In the genomic region with DNA sequence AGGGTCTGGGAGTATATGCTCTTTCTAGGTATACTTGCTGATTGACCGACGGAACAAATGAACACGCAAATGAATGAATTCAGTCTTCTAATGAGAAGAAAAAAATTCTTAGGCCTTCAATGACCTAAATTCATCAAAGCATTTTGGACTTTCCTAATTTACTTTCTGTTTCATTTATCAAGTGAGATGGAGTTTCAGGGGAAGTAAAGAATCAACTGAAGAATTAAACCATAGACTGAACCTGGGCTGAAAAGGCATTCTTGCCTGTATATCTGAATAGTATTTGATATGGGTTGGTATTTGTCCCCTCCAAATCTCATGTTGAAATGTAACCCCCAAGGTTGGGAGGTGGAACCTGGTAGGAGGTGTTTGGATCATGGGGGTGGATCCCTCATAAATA, we compare ENCODE assay signal across 25 cellular contexts.
A peak's percentile ranks its signal among the peaks of the same experiment; 100 is the strongest.
DNase-seq lines count a peak whose midpoint lies in the region; ATAC-seq, FAIRE-seq and TF ChIP-seq lines count a peak whose summit lies in the region.
"Had no signal": no experiment of that assay in that cellular context is flagged by ENCODE, and none has a peak within 500 bp of the region (broad histone marks: within the 10 kb centered on the region; RNA-seq: fewer than 3 reads in every experiment).

No MANE protein-coding gene starts in this region.

- TF ChIP-seq CTCF in MCF 10A (IDR thresholded peaks at IDR 0.05; ENCODE audit: unreplicated experiment) (no peak), breast epithelium (IDR thresholded peaks at IDR 0.05) (no peak), testis (IDR thresholded peaks at IDR 0.05) (no peak), kidney (IDR thresholded peaks at IDR 0.05; ENCODE audit: borderline replicate concordance, extremely low read depth, insufficient read depth) (no peak)

- no peak for FAIRE-seq in kidney (lab: Jason Lieb, UNC)

- H3K27ac Mint-ChIP-seq in MCF 10A (ENCODE audit: low read depth, unreplicated experiment), result peak overlapping the region; percentile 27
- H3K27ac Mint-ChIP-seq in activated naive CD8-positive, alpha-beta T cell treated with anti-CD3 and anti-CD28 coated beads, Interleukin-2, amount 50 U/mL, for 24 hours, result peak overlapping the region; percentile 38
- H3K27ac Mint-ChIP-seq: activated CD4-positive, alpha-beta memory T cell treated with anti-CD3 and anti-CD28 coated beads, Interleukin-2, amount 10 ng/mL, durations not matched to agents 7 days and 5 days; HFFc6; nephron progenitor cell had no signal

- POLR2A ChIA-PET in MCF 10A (lab: Yijun Ruan, JAX), result no interaction called here

- H3K27me3 ChIP-seq in breast epithelium (no peaks in the 10 kb centered on the region), testis (no peaks in the 10 kb centered on the region)
- H3K27me3 ChIP-seq: heart left ventricle, right lobe of liver, upper lobe of right lung had no signal

- no peaks in the 10 kb centered on the region for H3K4me1 ChIP-seq in breast epithelium
- H3K4me1 ChIP-seq in testis, result peaks cover 5% of the 10 kb centered on the region
- peaks cover 10% of the 10 kb centered on the region in 2 donors for H3K4me1 ChIP-seq in kidney (ENCODE audit: control insufficient read depth in 1 of 2, insufficient read depth in 1 of 2, low read depth in 1 of 2, low read length in 2 of 2)

- no peaks in the 10 kb centered on the region for H3K36me3 Mint-ChIP-seq in MCF 10A (ENCODE audit: insufficient read depth, unreplicated experiment)
- H3K36me3 Mint-ChIP-seq in activated naive CD8-positive, alpha-beta T cell treated with anti-CD3 and anti-CD28 coated beads, Interleukin-2, amount 50 U/mL, for 24 hours (ENCODE audit: low read depth), result no peaks in the 10 kb centered on the region

- intact Hi-C loops in MCF 10A (cut with micrococcal nuclease), result no loop called here
- intact Hi-C loops in breast epithelium (cut with DNase I; ENCODE audit: low total_unique reads), result no loop called here
- intact Hi-C loops in testis (cut with DNase I; ENCODE audit: low total_unique reads), result no loop called here
- intact Hi-C loops in kidney (cut with DNase I), result no loop called here

- no peak overlapping the region for H3K4me3 Mint-ChIP-seq in MCF 10A (ENCODE audit: unreplicated experiment)
- H3K4me3 Mint-ChIP-seq in activated naive CD8-positive, alpha-beta T cell treated with anti-CD3 and anti-CD28 coated beads, Interleukin-2, amount 50 U/mL, for 24 hours, result no peak overlapping the region
- H3K4me3 Mint-ChIP-seq: activated CD4-positive, alpha-beta memory T cell treated with anti-CD3 and anti-CD28 coated beads, Interleukin-2, amount 10 ng/mL, durations not matched to agents 7 days and 5 days; HFFc6; nephron progenitor cell had no signal

- H3K27me3 Mint-ChIP-seq in MCF 10A (ENCODE audit: insufficient read depth, unreplicated experiment), result no peaks in the 10 kb centered on the region
- peaks cover 4% of the 10 kb centered on the region for H3K27me3 Mint-ChIP-seq in activated naive CD8-positive, alpha-beta T cell treated with anti-CD3 and anti-CD28 coated beads, Interleukin-2, amount 50 U/mL, for 24 hours
- H3K27me3 Mint-ChIP-seq: activated CD4-positive, alpha-beta memory T cell treated with anti-CD3 and anti-CD28 coated beads, Interleukin-2, amount 10 ng/mL, durations not matched to agents 7 days and 5 days had no signal

- ATAC-seq in HG02885 (IDR thresholded peaks at IDR 0.05; ENCODE audit: poor library complexity, unreplicated experiment), result peak; percentile 38
- no peak for ATAC-seq in activated naive CD8-positive, alpha-beta T cell treated with anti-CD3 and anti-CD28 coated beads, Interleukin-2, amount 50 U/mL, for 24 hours
- ATAC-seq: heart left ventricle, right lobe of liver, upper lobe of right lung had no signal

- no peaks in the 10 kb centered on the region for H3K4me1 Mint-ChIP-seq in MCF 10A (ENCODE audit: insufficient read depth, unreplicated experiment)
- peaks cover 25% of the 10 kb centered on the region for H3K4me1 Mint-ChIP-seq in activated naive CD8-positive, alpha-beta T cell treated with anti-CD3 and anti-CD28 coated beads, Interleukin-2, amount 50 U/mL, for 24 hours

- H3K4me3 ChIP-seq in breast epithelium (no peak overlapping the region), testis (no peak overlapping the region), kidney (ENCODE audit: low read length in 2 of 2) (no peak overlapping the region)
- H3K4me3 ChIP-seq: GM23248, heart left ventricle, left ventricle myocardium inferior, right lobe of liver, upper lobe of right lung had no signal

- BruUV-seq in MCF 10A (replicated peaks; lab: Mats Ljungman, UMichigan), result no TSS peak

- no peaks in the 10 kb centered on the region for H3K9me3 Mint-ChIP-seq in MCF 10A (ENCODE audit: unreplicated experiment)
- H3K9me3 Mint-ChIP-seq in activated naive CD8-positive, alpha-beta T cell treated with anti-CD3 and anti-CD28 coated beads, Interleukin-2, amount 50 U/mL, for 24 hours, result peaks cover 5% of the 10 kb centered on the region
- H3K9me3 Mint-ChIP-seq: HFFc6, nephron progenitor cell had no signal

- no peak overlapping the region for H3K27ac ChIP-seq in breast epithelium
- no peak overlapping the region for H3K27ac ChIP-seq in testis
- no peak overlapping the region for H3K27ac ChIP-seq in kidney (ENCODE audit: low read depth in 2 of 2, low read length in 2 of 2)
- H3K27ac ChIP-seq: GM23248, left ventricle myocardium inferior, right lobe of liver, upper lobe of right lung, VCaP had no signal

- no peak for TF ChIP-seq POLR2A in breast epithelium (IDR thresholded peaks at IDR 0.05)
- TF ChIP-seq POLR2A in testis (IDR thresholded peaks at IDR 0.05), result no peak

- H3K9me3 ChIP-seq in breast epithelium, result no peaks in the 10 kb centered on the region
- no peaks in the 10 kb centered on the region for H3K9me3 ChIP-seq in testis
- no peaks in the 10 kb centered on the region for H3K9me3 ChIP-seq in kidney (ENCODE audit: control insufficient read depth in 1 of 2, low read length in 2 of 2)
- H3K9me3 ChIP-seq: heart left ventricle, left ventricle myocardium inferior, right lobe of liver, upper lobe of right lung had no signal

- no peak overlapping the region for H3K9ac ChIP-seq in kidney (ENCODE audit: low read length in 2 of 2)
- H3K9ac ChIP-seq: GM23248 had no signal

- 91 to 94% methylated on average over 3 of the region's 3 CpGs for WGBS in testis, 2 donors

- CTCF ChIA-PET in MCF 10A (lab: Yijun Ruan, JAX), result interaction anchor here (0.6 to 0.7 kb wide), 2 partner anchors 555 to 1080 kb away, joined by 3 read pairs; no protein-coding TSS in a partner anchor

- H3K36me3 ChIP-seq in breast epithelium, result no peaks in the 10 kb centered on the region
- H3K36me3 ChIP-seq in testis (ENCODE audit: low read depth, missing control alignments), result no peaks in the 10 kb centered on the region
- H3K36me3 ChIP-seq in kidney (ENCODE audit: control insufficient read depth in 1 of 2, insufficient read depth in 2 of 2, low read length in 2 of 2), result no peaks in the 10 kb centered on the region
- H3K36me3 ChIP-seq: heart left ventricle, left ventricle myocardium inferior, right lobe of liver, upper lobe of right lung had no signal

- DNase-seq in MCF 10A (ENCODE audit: unreplicated experiment) (no peak), breast epithelium (ENCODE audit: low spot score in 2 of 2) (no peak), cerebellar nuclear complex (lab: John Stamatoyannopoulos, UW) (no peak), testis (no peak), kidney (no peak)
- DNase-seq in activated naive CD8-positive, alpha-beta T cell treated with anti-CD3 and anti-CD28 coated beads, Interleukin-2, amount 50 U/mL, for 24 hours, result no peak
- no peak for DNase-seq in stimulated activated naive CD4-positive, alpha-beta T cell (lab: John Stamatoyannopoulos, UW)
- DNase-seq: activated CD4-positive, alpha-beta memory T cell treated with anti-CD3 and anti-CD28 coated beads, Interleukin-2, amount 10 ng/mL, durations not matched to agents 7 days and 5 days; activated naive CD4-positive, alpha-beta T cell; anterior cingulate cortex; DMS 273 treated with DMSO at 0.1 percent for 48 hours; GM23248; heart left ventricle; HFFc6; left ventricle myocardium inferior; midbrain; NCI-H1417; NCI-H510A; nephron progenitor cell; NK-92 treated with Interleukin-12 subunit alpha and Interleukin-12 subunit beta, amount 100 ng/mL, for 24 hours; right lobe of liver; T-helper 2 cell; upper lobe of right lung had no signal
